In the genomic region with DNA sequence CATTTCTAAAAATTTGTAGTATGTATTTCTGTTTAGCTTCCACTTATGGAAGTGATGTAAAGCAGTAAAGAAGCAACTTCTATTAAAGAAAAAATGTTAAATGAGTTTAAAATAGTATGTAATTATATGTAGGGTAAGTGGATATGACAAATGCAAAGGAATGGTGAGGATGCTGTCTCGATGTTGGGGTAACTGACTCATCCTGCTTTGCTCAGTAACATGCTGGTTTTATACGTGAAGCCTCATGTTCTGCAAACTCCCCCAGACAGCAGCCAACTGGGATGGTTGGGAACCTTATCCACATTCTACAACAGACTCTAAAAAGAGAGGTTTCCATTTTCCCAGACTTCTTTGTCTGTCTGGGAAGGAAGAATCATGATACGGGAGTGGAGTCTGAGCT, we compare ENCODE assay signal across 12 cellular contexts.
"Had no signal": no experiment of that assay in that cellular context is flagged by ENCODE, and none has a peak within 500 bp of the region (broad histone marks: within the 10 kb centered on the region; RNA-seq: fewer than 3 reads in every experiment).

No MANE protein-coding gene starts in this region.

- ATAC-seq: stimulated activated memory B cell treated with anti-CD40 and anti-IgM and Interleukin-4, amounts not matched to agents 10 μg/mL and 1 μg/mL and 100 μg/mL, for 72 hours had no signal

- H3K27ac Mint-ChIP-seq: activated CD4-positive, alpha-beta memory T cell treated with anti-CD3 and anti-CD28 coated beads for 36 hours; activated naive CD8-positive, alpha-beta T cell; naive B cell; stimulated activated memory B cell treated with anti-CD40 and anti-IgM and Interleukin-4, amounts not matched to agents 10 μg/mL and 1 μg/mL and 100 μg/mL, for 72 hours had no signal

- H3K4me3 Mint-ChIP-seq: activated CD4-positive, alpha-beta memory T cell treated with anti-CD3 and anti-CD28 coated beads for 36 hours; activated naive CD8-positive, alpha-beta T cell; naive B cell; stimulated activated memory B cell treated with anti-CD40 and anti-IgM and Interleukin-4, amounts not matched to agents 10 μg/mL and 1 μg/mL and 100 μg/mL, for 72 hours had no signal

- H3K9me3 Mint-ChIP-seq: activated CD4-positive, alpha-beta memory T cell treated with anti-CD3 and anti-CD28 coated beads for 36 hours; stimulated activated memory B cell treated with anti-CD40 and anti-IgM and Interleukin-4, amounts not matched to agents 10 μg/mL and 1 μg/mL and 100 μg/mL, for 72 hours had no signal

- H3K4me1 Mint-ChIP-seq: naive B cell; stimulated activated memory B cell treated with anti-CD40 and anti-IgM and Interleukin-4, amounts not matched to agents 10 μg/mL and 1 μg/mL and 100 μg/mL, for 72 hours had no signal

- DNase-seq: activated CD4-positive, alpha-beta memory T cell treated with anti-CD3 and anti-CD28 coated beads for 36 hours; activated CD4-positive, CD25-positive, alpha-beta regulatory T cell treated with anti-CD3 and anti-CD28 coated beads, Interleukin-2, amount 50 U/mL, for 72 hours; activated gamma-delta T cell; activated T-cell treated with anti-CD3 and anti-CD28 coated beads, Interleukin-2, amount 50 U/mL, for 48 hours; kidney; midbrain; naive B cell; posterior cingulate gyrus; T-helper 2 cell; trophoblast cell had no signal

- H3K27me3 Mint-ChIP-seq: activated CD4-positive, alpha-beta memory T cell treated with anti-CD3 and anti-CD28 coated beads for 36 hours; stimulated activated memory B cell treated with anti-CD40 and anti-IgM and Interleukin-4, amounts not matched to agents 10 μg/mL and 1 μg/mL and 100 μg/mL, for 72 hours had no signal

- H3K36me3 Mint-ChIP-seq: activated CD4-positive, alpha-beta memory T cell treated with anti-CD3 and anti-CD28 coated beads for 36 hours; activated naive CD8-positive, alpha-beta T cell; naive B cell; stimulated activated memory B cell treated with anti-CD40 and anti-IgM and Interleukin-4, amounts not matched to agents 10 μg/mL and 1 μg/mL and 100 μg/mL, for 72 hours had no signal
